30 cellular contexts compared by ENCODE assay signal in genomic region chr3:71587958-71588357, GRCh38. TPM values are rescaled to one million over a fixed set of nuclear protein-coding genes. Genes with fewer than 3 reads are reported as not detected.
A peak's percentile ranks its signal among the peaks of the same experiment; 100 is the strongest.
DNase-seq lines count a peak whose midpoint lies in the region; ATAC-seq and TF ChIP-seq lines count a peak whose summit lies in the region.
"Had no signal": no experiment of that assay in that cellular context is flagged by ENCODE, and none has a peak within 500 bp of the region (broad histone marks: within the 10 kb centered on the region; RNA-seq: fewer than 3 reads in every experiment).

No MANE protein-coding gene starts in this region.

- no peak overlapping the region for H3K4me3 Mint-ChIP-seq in CD8-positive, alpha-beta T cell
- H3K4me3 Mint-ChIP-seq in activated naive CD8-positive, alpha-beta T cell treated with anti-CD3 and anti-CD28 coated beads, Interleukin-2, amount 50 U/mL, for 24 hours = no peak overlapping the region
- H3K4me3 Mint-ChIP-seq: activated T-helper 1 cell treated with anti-CD3 and anti-CD28 coated beads, Interleukin-12 subunit alpha, Interleukin-12 subunit beta, Interleukin-2, Interleukin-4 antibody, amounts not matched to agents 30 ng/mL and 10 ng/mL and 1 ng/mL, durations not matched to agents 14 hours and 24 hours and 36 hours; T-helper 17 cell had no signal

- H3K36me3 ChIP-seq in A673 (ENCODE audit: insufficient read depth, low read length, poor library complexity, severe bottlenecking) = no peaks in the 10 kb centered on the region
- no peaks in the 10 kb centered on the region for H3K36me3 ChIP-seq in CD8-positive, alpha-beta T cell (ENCODE audit: insufficient read depth, low read length)
- H3K36me3 ChIP-seq in testis (ENCODE audit: low read depth, missing control alignments) = no peaks in the 10 kb centered on the region
- H3K36me3 ChIP-seq: BLaER1, colonic mucosa, MG63, upper lobe of left lung had no signal

- H3K27ac Mint-ChIP-seq in CD8-positive, alpha-beta T cell = peak overlapping the region; percentile 27
- peak overlapping the region; percentile 1 for H3K27ac Mint-ChIP-seq in activated naive CD8-positive, alpha-beta T cell treated with anti-CD3 and anti-CD28 coated beads, Interleukin-2, amount 50 U/mL, for 24 hours
- H3K27ac Mint-ChIP-seq: activated T-helper 1 cell treated with anti-CD3 and anti-CD28 coated beads, Interleukin-12 subunit alpha, Interleukin-12 subunit beta, Interleukin-2, Interleukin-4 antibody, amounts not matched to agents 30 ng/mL and 10 ng/mL and 1 ng/mL, durations not matched to agents 14 hours and 24 hours and 36 hours; progenitor cell of endocrine pancreas; T-helper 17 cell had no signal

- WGBS in testis, 2 donors = 79 to 83% methylated on average over 3 of the region's 3 CpGs

- H3K4me3 ChIP-seq in A673 (ENCODE audit: low read depth, low read length, poor library complexity, severe bottlenecking) (no peak overlapping the region), testis (no peak overlapping the region)
- H3K4me3 ChIP-seq in CD8-positive, alpha-beta T cell (ENCODE audit: low read depth, low read length) = no peak overlapping the region
- H3K4me3 ChIP-seq: BLaER1, colonic mucosa, MG63, upper lobe of left lung had no signal

- no peak for ATAC-seq in CD8-positive, alpha-beta T cell
- no peak for ATAC-seq in activated naive CD8-positive, alpha-beta T cell treated with anti-CD3 and anti-CD28 coated beads, Interleukin-2, amount 50 U/mL, for 24 hours
- ATAC-seq: activated CD4-positive, CD25-positive, alpha-beta regulatory T cell treated with anti-CD3 and anti-CD28 coated beads, Interleukin-2, amount 50 U/mL, for 24 hours; left lobe of liver; Right ventricle myocardium inferior; sciatic nerve; T-helper 17 cell had no signal

- CTCF ChIA-PET in A673 (lab: Charles Lee) = no interaction called here
- CTCF ChIA-PET in CD8-positive, alpha-beta T cell (lab: Charles Lee) = interaction anchor here (0.8 to 4.7 kb wide), 3 partner anchors 10 to 1038 kb away, joined by 3 to 55 read pairs (median 11); no protein-coding TSS in a partner anchor

- H3K9me3 Mint-ChIP-seq in CD8-positive, alpha-beta T cell = no peaks in the 10 kb centered on the region
- no peaks in the 10 kb centered on the region for H3K9me3 Mint-ChIP-seq in activated naive CD8-positive, alpha-beta T cell treated with anti-CD3 and anti-CD28 coated beads, Interleukin-2, amount 50 U/mL, for 24 hours
- H3K9me3 Mint-ChIP-seq: activated T-helper 1 cell treated with anti-CD3 and anti-CD28 coated beads, Interleukin-12 subunit alpha, Interleukin-12 subunit beta, Interleukin-2, Interleukin-4 antibody, amounts not matched to agents 30 ng/mL and 10 ng/mL and 1 ng/mL, durations not matched to agents 14 hours and 24 hours and 36 hours had no signal

- intact Hi-C loops in A673 (cut with micrococcal nuclease; ENCODE audit: unreplicated experiment) (loop anchor here (5.0 to 10.0 kb wide), 6 partner anchors 191 to 1033 kb away; no protein-coding TSS in a partner anchor), testis (cut with DNase I; ENCODE audit: low total_unique reads) (no loop called here), posterior cingulate gyrus (cut with DNase I) (loop anchor here (5.0 to 10.0 kb wide), 5 partner anchors 64 to 1056 kb away; no protein-coding TSS in a partner anchor)
- intact Hi-C loops in CD8-positive, alpha-beta T cell (cut with DNase I, micrococcal nuclease) = loop anchor here (2.0 to 10.0 kb wide), 7 partner anchors 283 to 1056 kb away; no protein-coding TSS in a partner anchor

- DNase-seq in A673 (ENCODE audit: low spot score) (peak; percentile 1), iris pigment epithelial cell (ENCODE audit: low read depth) (peak; percentile 31), testis (no peak), NOMO-1 treated with DMSO at 0.1 percent for 48 hours (lab: John Stamatoyannopoulos, UW; ENCODE audit: unreplicated experiment) (no peak), posterior cingulate gyrus (no peak)
- DNase-seq in CD8-positive, alpha-beta T cell = no peak
- no peak for DNase-seq in activated naive CD8-positive, alpha-beta T cell treated with anti-CD3 and anti-CD28 coated beads, Interleukin-2, amount 50 U/mL, for 24 hours
- DNase-seq: activated CD4-positive, alpha-beta T cell treated with anti-CD3 and anti-CD28 coated beads, Interleukin-2, amount 50 U/mL, for 4 hours; activated naive CD4-positive, alpha-beta T cell treated with Interleukin-2 at 50 U/mL for 16 hours; amniotic stem cell; colonic mucosa; COR-L47; DMS53; effector CD4-positive, alpha-beta T cell; hypothalamus; KG1; MG63; NCI-H1105 treated with DMSO at 0.1 percent for 48 hours; NCI-H2081 treated with DMSO at 0.1 percent for 48 hours; stimulated activated CD4-positive, alpha-beta T cell treated with anti-CD3 and anti-CD28 coated beads, Interleukin-4, amount 100 ng/mL, for 24 hours; substantia nigra; T-helper 17 cell; upper lobe of left lung had no signal

- TF ChIP-seq POLR2A in testis (IDR thresholded peaks at IDR 0.05) = no peak

- H3K27me3 ChIP-seq in A673 (replicated peaks; ENCODE audit: insufficient read depth, low read depth, low read length, poor library complexity) (no peaks in the 10 kb centered on the region), testis (no peaks in the 10 kb centered on the region)
- H3K27me3 ChIP-seq in CD8-positive, alpha-beta T cell (ENCODE audit: insufficient read depth, low read length) = no peaks in the 10 kb centered on the region
- H3K27me3 ChIP-seq: colonic mucosa, MG63, upper lobe of left lung had no signal

- no peaks in the 10 kb centered on the region for H3K27me3 Mint-ChIP-seq in CD8-positive, alpha-beta T cell (ENCODE audit: low read depth)
- H3K27me3 Mint-ChIP-seq in activated naive CD8-positive, alpha-beta T cell treated with anti-CD3 and anti-CD28 coated beads, Interleukin-2, amount 50 U/mL, for 24 hours = no peaks in the 10 kb centered on the region
- H3K27me3 Mint-ChIP-seq: progenitor cell of endocrine pancreas, T-helper 17 cell had no signal

- peaks cover 7% of the 10 kb centered on the region for H3K36me3 Mint-ChIP-seq in CD8-positive, alpha-beta T cell
- peaks cover 2% of the 10 kb centered on the region for H3K36me3 Mint-ChIP-seq in activated naive CD8-positive, alpha-beta T cell treated with anti-CD3 and anti-CD28 coated beads, Interleukin-2, amount 50 U/mL, for 24 hours (ENCODE audit: low read depth)

- H3K9me3 ChIP-seq in A673 (ENCODE audit: low read depth, low read length, poor library complexity, severe bottlenecking) (no peaks in the 10 kb centered on the region), testis (no peaks in the 10 kb centered on the region)
- H3K9me3 ChIP-seq in CD8-positive, alpha-beta T cell (ENCODE audit: low read length) = no peaks in the 10 kb centered on the region
- H3K9me3 ChIP-seq: BLaER1, colonic mucosa, MG63, upper lobe of left lung had no signal

- H3K4me1 ChIP-seq in A673 (ENCODE audit: insufficient read depth, low read length, poor library complexity, severe bottlenecking) (peaks cover 35% of the 10 kb centered on the region), testis (peaks cover 5% of the 10 kb centered on the region)
- H3K4me1 ChIP-seq in CD8-positive, alpha-beta T cell (ENCODE audit: insufficient read depth, low read length) = peaks cover 14% of the 10 kb centered on the region
- H3K4me1 ChIP-seq: colonic mucosa had no signal

- BruUV-seq in A673 (replicated peaks; lab: Mats Ljungman, UMichigan) = no TSS peak

- TF ChIP-seq CTCF in A673 (conservative IDR thresholded peaks at IDR 0.05; ENCODE audit: low read depth, low read length) (no peak), testis (IDR thresholded peaks at IDR 0.05) (no peak)
- no peak for TF ChIP-seq CTCF in CD8-positive, alpha-beta T cell (IDR thresholded peaks at IDR 0.05)

- peaks cover 25% of the 10 kb centered on the region for H3K4me1 Mint-ChIP-seq in CD8-positive, alpha-beta T cell (ENCODE audit: low read depth)
- peaks cover 52% of the 10 kb centered on the region for H3K4me1 Mint-ChIP-seq in activated naive CD8-positive, alpha-beta T cell treated with anti-CD3 and anti-CD28 coated beads, Interleukin-2, amount 50 U/mL, for 24 hours

- POLR2A ChIA-PET in A673 (lab: Charles Lee; ENCODE audit: low non-redundant PET) = no interaction called here
- POLR2A ChIA-PET in CD8-positive, alpha-beta T cell (lab: Charles Lee) = no interaction called here

- no peak overlapping the region for H3K27ac ChIP-seq in A673 (ENCODE audit: low read depth, low read length, poor library complexity, severe bottlenecking)
- no peak overlapping the region for H3K27ac ChIP-seq in CD8-positive, alpha-beta T cell (ENCODE audit: low read depth, low read length)
- no peak overlapping the region for H3K27ac ChIP-seq in testis
- H3K27ac ChIP-seq: BLaER1, colonic mucosa, upper lobe of left lung had no signal

RNA-seq across cellular contexts. Expression of gene FOXP1, which starts 4.4 kb away (rescaled TPM):
- total RNA-seq in A673 (2021) (52.2 and 58.4 TPM in 2 replicates), testis (100 to 1,000 TPM in 1 of 2 donors, 10 to 100 TPM in 1; 75.9 to 105 TPM)
- 100 to 1,000 TPM; 411 to 413 TPM for total RNA-seq in CD8-positive, alpha-beta T cell
- 37.8 TPM for polyA plus RNA-seq in testis (ENCODE audit: insufficient read depth, low read depth, low replicate concordance)

Comparison
In these comparisons a context has a peak if more than half of its experiments do, and no peak if none do; other contexts are left out.
1. DNase-seq: peak in A673 (single experiment) and iris pigment epithelial cell (single experiment); none in CD8-positive, alpha-beta T cell (0 of 7), activated naive CD8-positive, alpha-beta T cell treated with anti-CD3 and anti-CD28 coated beads, Interleukin-2, amount 50 U/mL, for 24 hours (single experiment), testis (single experiment), NOMO-1 treated with DMSO at 0.1 percent for 48 hours (single experiment) and posterior cingulate gyrus (0 of 10).